Comparison of ENCODE assay signal across 8 cellular contexts in genomic region chr17:7204828-7205461, GRCh38. TPM values are rescaled to one million over a fixed set of nuclear protein-coding genes. Genes with fewer than 3 reads are reported as not detected.
DNase-seq lines count a peak whose midpoint lies in the region; ATAC-seq and TF ChIP-seq lines count a peak whose summit lies in the region.

No MANE protein-coding gene starts in this region.

- TF ChIP-seq CTCF in HEK293 (tag by site-specific recombination; IDR thresholded peaks at IDR 0.05) (no peak), right lobe of liver (IDR thresholded peaks at IDR 0.05) (no peak)

- H3K27ac ChIP-seq in HEK293 (ENCODE audit: extremely low read depth, low read depth, low read length) (no peak overlapping the region), duodenal mucosa (ENCODE audit: low read depth, low read length) (peak overlapping the region; percentile 36), right lobe of liver (no peak overlapping the region)

- peak; percentile 74 to 84 (median 80) for ATAC-seq in right lobe of liver

- peak overlapping the region; percentile 32 to 64 for H3K9ac ChIP-seq in duodenal mucosa (ENCODE audit: low read depth in 1 of 2, low read length in 2 of 2)

- CTCF ChIA-PET in HEK293 (lab: Yijun Ruan, JAX): interaction anchor here (0.6 to 1.3 kb wide), 3 partner anchors 159 to 866 kb away, joined by 3 to 4 read pairs (median 4); no protein-coding TSS in a partner anchor

- H3K27me3 ChIP-seq in duodenal mucosa (ENCODE audit: control insufficient read depth in 1 of 2, insufficient read depth in 2 of 2, low read length in 2 of 2) (no peaks in the 10 kb centered on the region), right lobe of liver (no peaks in the 10 kb centered on the region)

- TF ChIP-seq POLR2A in right lobe of liver (IDR thresholded peaks at IDR 0.05): no peak

- intact Hi-C loops in right lobe of liver (cut with DNase I): no loop called here

- WGBS in right lobe of liver (ENCODE audit: insufficient coverage, low coverage, low lambda C conversion rate, missing lambda C conversion rate): 2% methylated on average over 9 of the region's 34 CpGs

- DNase-seq in GM04504 (ENCODE audit: low read depth) (peak; percentile 24), NCI-H1694 (lab: John Stamatoyannopoulos, UW) (peak; percentile 96), right lobe of liver (peak; percentile 68 to 76 (median 74)), mesenteric fat pad (ENCODE audit: low spot score) (no peak)
- DNase-seq in activated CD4-positive, alpha-beta T cell treated with anti-CD3 and anti-CD28 coated beads, Interleukin-2, amount 50 U/mL, for 4 hours: peak; percentile 90 to 92
- peak; percentile 89 for DNase-seq in stimulated activated CD4-positive, alpha-beta T cell treated with anti-CD3 and anti-CD28 coated beads, Interleukin-4, amount 100 ng/mL, for 24 hours

- H3K4me1 ChIP-seq in HEK293 (ENCODE audit: control insufficient read depth, insufficient read depth, low read length) (peaks cover 3% of the 10 kb centered on the region; the same call in 1 of the 2 replicates), duodenal mucosa (ENCODE audit: control insufficient read depth in 1 of 2, insufficient read depth in 2 of 2, low read length in 2 of 2) (peaks cover 0 to 14% of the 10 kb centered on the region in 2 donors), right lobe of liver (peaks cover 0 to 5% (median 0%) of the 10 kb centered on the region in 4 donors)

- POLR2A ChIA-PET in HEK293 (lab: Yijun Ruan, JAX): no interaction called here

- H3K4me3 ChIP-seq in HEK293 (ENCODE audit: low read depth, low read length): peak overlapping the region; percentile 41
- H3K4me3 ChIP-seq in duodenal mucosa (ENCODE audit: low read depth in 1 of 2, low read length in 2 of 2): peak overlapping the region; percentile 74 to 79
- H3K4me3 ChIP-seq in right lobe of liver: peak overlapping the region; percentile 25 to 45 (median 38)

- no peaks in the 10 kb centered on the region for H3K9me3 ChIP-seq in HEK293 (ENCODE audit: control insufficient read depth, insufficient read depth, low read depth, low read length)
- no peaks in the 10 kb centered on the region for H3K9me3 ChIP-seq in duodenal mucosa (ENCODE audit: control insufficient read depth in 1 of 2, low read length in 2 of 2)
- H3K9me3 ChIP-seq in right lobe of liver: no peaks in the 10 kb centered on the region

- H3K36me3 ChIP-seq in HEK293 (ENCODE audit: control insufficient read depth in 2 of 2, insufficient read depth in 1 of 2, low read length in 2 of 2): peaks cover 11 to 31% of the 10 kb centered on the region in 2 experiments
- H3K36me3 ChIP-seq in duodenal mucosa (ENCODE audit: control insufficient read depth in 1 of 2, insufficient read depth in 2 of 2, low read length in 2 of 2): peaks cover 0 to 5% of the 10 kb centered on the region in 2 donors
- H3K36me3 ChIP-seq in right lobe of liver: peaks cover 0 to 5% (median 0%) of the 10 kb centered on the region in 4 donors

TF ChIP-seq in HEK293, 187 proteins besides CTCF, POLR2A, EP300 and RAD21 (continues in another document):
- TF ChIP-seq PRDM10 (tag by site-specific recombination; IDR thresholded peaks at IDR 0.05) (peak; percentile 89), ZNF654 (tag by site-specific recombination; IDR thresholded peaks at IDR 0.05; ENCODE audit: low read depth) (no peak), ZNF629 (tag by site-specific recombination; IDR thresholded peaks at IDR 0.05) (peak; percentile 84), ZNF280D (tag by site-specific recombination; IDR thresholded peaks at IDR 0.05) (no peak), KLF8 (tag by site-specific recombination; IDR thresholded peaks at IDR 0.05) (peak; percentile 52; the same call in 1 of the 2 replicates), KLF1 (tag by site-specific recombination; IDR thresholded peaks at IDR 0.05) (peak; percentile 74), ZNF830 (tag by site-specific recombination; IDR thresholded peaks at IDR 0.05; ENCODE audit: low read depth) (no peak), ZNF335 (tag by site-specific recombination; conservative IDR thresholded peaks at IDR 0.05) (peak; percentile 90), MYNN (tag by site-specific recombination; IDR thresholded peaks at IDR 0.05; ENCODE audit: borderline replicate concordance) (peak; percentile 84), ZNF777 (tag by site-specific recombination; IDR thresholded peaks at IDR 0.05; ENCODE audit: borderline replicate concordance) (0 out of 2 replicates have a peak, but pooled peaks have one; percentile 40), ZNF501 (tag by site-specific recombination; IDR thresholded peaks at IDR 0.05) (no peak), KLF10 (tag by site-specific recombination; IDR thresholded peaks at IDR 0.05) (peak; percentile 64; the same call in 1 of the 2 replicates), ZFP69B (tag by site-specific recombination; IDR thresholded peaks at IDR 0.05) (peak; percentile 65; the same call in 1 of the 2 replicates), ATF2 (tag by site-specific recombination; IDR thresholded peaks at IDR 0.05; ENCODE audit: low read depth) (peak; percentile 55), EGR2 (tag by site-specific recombination; IDR thresholded peaks at IDR 0.05; ENCODE audit: low read depth) (peak; percentile 72), SP7 (tag by site-specific recombination; IDR thresholded peaks at IDR 0.05) (peak; percentile 59; the same call in 1 of the 2 replicates), ZBTB17 (tag by site-specific recombination; IDR thresholded peaks at IDR 0.05) (peak; percentile 87)

RNA-seq across cellular contexts. Expression of gene DLG4, which starts 14.7 kb away (rescaled TPM):
- total RNA-seq in right lobe of liver (1 to 10 TPM; 3.0 to 6.4 (median 4.1) TPM), mesenteric fat pad (16.0 TPM)

RNA-seq across cellular contexts. Expression of gene ACADVL, which starts 14.8 kb away (rescaled TPM):
- total RNA-seq in right lobe of liver (1,000 to 10,000 TPM in 3 of 6 experiments, 100 to 1,000 TPM in 3; 640 to 1,849 (median 1,071) TPM), mesenteric fat pad (1,052 TPM)

RNA-seq across cellular contexts. Expression of gene ASGR1, which starts 25.8 kb away (rescaled TPM):
- total RNA-seq in right lobe of liver (100 to 1,000 TPM; 399 to 624 (median 417) TPM), mesenteric fat pad (2.2 TPM)

RNA-seq across cellular contexts. Expression of gene DVL2, which starts 29.4 kb away (rescaled TPM):
- total RNA-seq in right lobe of liver (10 to 100 TPM in 4 of 6 experiments, 1 to 10 TPM in 2; 9.6 to 13.5 (median 12.8) TPM), mesenteric fat pad (24.7 TPM)

RNA-seq across cellular contexts. Expression of gene PHF23, which starts 34.3 kb away (rescaled TPM):
- total RNA-seq in right lobe of liver (10 to 100 TPM; 16.0 to 24.3 (median 18.2) TPM), mesenteric fat pad (47.4 TPM)

Comparison
In these comparisons a context has a peak if more than half of its experiments do, and no peak if none do; other contexts are left out.
1. RNA of gene ASGR1, which starts 25.8 kb away (total RNA-seq): 399 to 624 TPM in right lobe of liver; 2.2 TPM in mesenteric fat pad (single experiment); every median in the first group is over 100 times any median in the second.
2. Peak in every context shown above with its lines, with median percentiles within 50 percentile points of each other: H3K4me3 ChIP-seq.